20 cellular contexts compared by ENCODE assay signal in genomic region chr2:10132043-10132575, GRCh38. TPM values are rescaled to one million over a fixed set of nuclear protein-coding genes. Genes with fewer than 3 reads are reported as not detected.
A peak's percentile ranks its signal among the peaks of the same experiment; 100 is the strongest.
DNase-seq lines count a peak whose midpoint lies in the region; ATAC-seq and TF ChIP-seq lines count a peak whose summit lies in the region.
"Had no signal": no experiment of that assay in that cellular context is flagged by ENCODE, and none has a peak within 500 bp of the region (broad histone marks: within the 10 kb centered on the region; RNA-seq: fewer than 3 reads in every experiment).

No MANE protein-coding gene starts in this region.

- no peak for TF ChIP-seq CTCF in Caco-2 (IDR thresholded peaks at IDR 0.05; ENCODE audit: insufficient read depth in 1 of 2, low read depth in 1 of 2, low read length in 1 of 2, severe bottlenecking in 1 of 2, unreplicated experiment in 1 of 2)
- TF ChIP-seq CTCF in OCI-LY7 (conservative IDR thresholded peaks at IDR 0.05; ENCODE audit: low read length) = no peak
- no peak for TF ChIP-seq CTCF in hepatocyte (IDR thresholded peaks at IDR 0.05; ENCODE audit: poor library complexity)

- no peak overlapping the region for H3K27ac ChIP-seq in OCI-LY7 (ENCODE audit: low read depth, low read length, poor library complexity, severe bottlenecking)
- H3K27ac ChIP-seq in hepatocyte = no peak overlapping the region
- H3K27ac ChIP-seq: brain microvascular endothelial cell, colonic mucosa, gastroesophageal sphincter, prostate gland, suprapubic skin had no signal

- H3K36me3 Mint-ChIP-seq in activated CD4-positive, alpha-beta T cell treated with anti-CD3 and anti-CD28 coated beads, Interleukin-2, amount 10 ng/mL, durations not matched to agents 24 days and 14 days (ENCODE audit: low read depth) = peaks cover 68% of the 10 kb centered on the region
- peaks cover 55% of the 10 kb centered on the region for H3K36me3 Mint-ChIP-seq in activated CD4-positive, alpha-beta T cell treated with anti-CD3 and anti-CD28 coated beads for 36 hours (ENCODE audit: low read depth)
- H3K36me3 Mint-ChIP-seq in Caco-2 (ENCODE audit: insufficient read depth, unreplicated experiment) = peaks cover 93% of the 10 kb centered on the region

- H3K27me3 ChIP-seq in Caco-2 (replicated peaks; ENCODE audit: control insufficient read depth, insufficient read depth, low read length) (no peaks in the 10 kb centered on the region), hepatocyte (no peaks in the 10 kb centered on the region)
- H3K27me3 ChIP-seq: brain microvascular endothelial cell, colonic mucosa, gastroesophageal sphincter, suprapubic skin had no signal

- no TSS peak for BruUV-seq in Caco-2 (replicated peaks; lab: Mats Ljungman, UMichigan)
- BruUV-seq in OCI-LY7 (replicated peaks; lab: Mats Ljungman, UMichigan) = no TSS peak

- TF ChIP-seq POLR2A in erythroblast (IDR thresholded peaks at IDR 0.05; ENCODE audit: low read length) = peak; percentile 57

- no peaks in the 10 kb centered on the region for H3K27me3 Mint-ChIP-seq in activated CD4-positive, alpha-beta T cell treated with anti-CD3 and anti-CD28 coated beads, Interleukin-2, amount 10 ng/mL, durations not matched to agents 24 days and 14 days
- H3K27me3 Mint-ChIP-seq in activated CD4-positive, alpha-beta T cell treated with anti-CD3 and anti-CD28 coated beads for 36 hours = no peaks in the 10 kb centered on the region
- H3K27me3 Mint-ChIP-seq in Caco-2 (ENCODE audit: insufficient read depth, unreplicated experiment) = no peaks in the 10 kb centered on the region
- H3K27me3 Mint-ChIP-seq: activated B cell treated with CpG ODN at 0.5 μM for 24 hours; effector memory CD8-positive, alpha-beta T cell had no signal

- H3K9me3 Mint-ChIP-seq in activated CD4-positive, alpha-beta T cell treated with anti-CD3 and anti-CD28 coated beads, Interleukin-2, amount 10 ng/mL, durations not matched to agents 24 days and 14 days = no peaks in the 10 kb centered on the region
- no peaks in the 10 kb centered on the region for H3K9me3 Mint-ChIP-seq in activated CD4-positive, alpha-beta T cell treated with anti-CD3 and anti-CD28 coated beads for 36 hours (ENCODE audit: low read depth)
- no peaks in the 10 kb centered on the region for H3K9me3 Mint-ChIP-seq in Caco-2 (ENCODE audit: unreplicated experiment)
- H3K9me3 Mint-ChIP-seq: activated B cell treated with CpG ODN at 0.5 μM for 24 hours; effector memory CD8-positive, alpha-beta T cell had no signal

- CTCF ChIA-PET in activated CD4-positive, alpha-beta T cell treated with anti-CD3 and anti-CD28 coated beads for 36 hours (lab: Charles Lee) = interaction anchor here (1.9 kb wide), 1 partner anchor 35 kb away, joined by 4 read pairs; no protein-coding TSS in a partner anchor
- CTCF ChIA-PET in Caco-2 (lab: Charles Lee) = interaction anchor here (0.8 kb wide), 1 partner anchor 302 kb away, joined by 3 read pairs; no protein-coding TSS in a partner anchor
- CTCF ChIA-PET in OCI-LY7 (lab: Charles Lee; ENCODE audit: unreplicated experiment) = no interaction called here

- DNase-seq in activated CD4-positive, alpha-beta T cell treated with anti-CD3 and anti-CD28 coated beads, Interleukin-2, amount 10 ng/mL, durations not matched to agents 24 days and 14 days = no peak
- DNase-seq in activated CD4-positive, alpha-beta T cell treated with anti-CD3 and anti-CD28 coated beads for 36 hours = no peak
- no peak for DNase-seq in Caco-2
- no peak for DNase-seq in OCI-LY7 (ENCODE audit: low spot score)
- no peak for DNase-seq in erythroblast (lab: John Stamatoyannopoulos, UW)
- DNase-seq in HCEC 1CT = no peak
- DNase-seq in KG1 (lab: John Stamatoyannopoulos, UW) = no peak
- no peak for DNase-seq in hepatocyte (ENCODE audit: low spot score)
- DNase-seq: activated B cell treated with CpG ODN at 0.5 μM for 24 hours; activated effector memory CD4-positive, alpha-beta T cell treated with Interleukin-2 at 50 U/mL for 16 hours; brain microvascular endothelial cell; colonic mucosa; effector memory CD8-positive, alpha-beta T cell; islet precursor cell; NCI-H1092; NCI-H2081; NCI-H510A had no signal

- H3K4me1 ChIP-seq in Caco-2 (peaks cover 13% of the 10 kb centered on the region), OCI-LY7 (ENCODE audit: insufficient read depth, low read length, poor library complexity, severe bottlenecking) (peaks cover 49% of the 10 kb centered on the region), hepatocyte (ENCODE audit: insufficient read depth) (no peaks in the 10 kb centered on the region)
- H3K4me1 ChIP-seq: gastroesophageal sphincter, prostate gland, suprapubic skin had no signal

- H3K4me3 ChIP-seq in Caco-2 (ENCODE audit: low read depth, low read length) (no peak overlapping the region), OCI-LY7 (ENCODE audit: low read depth, low read length, poor library complexity, severe bottlenecking) (no peak overlapping the region), hepatocyte (no peak overlapping the region)
- H3K4me3 ChIP-seq: colonic mucosa, gastroesophageal sphincter, prostate gland, suprapubic skin had no signal

- intact Hi-C loops in activated CD4-positive, alpha-beta T cell treated with anti-CD3 and anti-CD28 coated beads, Interleukin-2, amount 10 ng/mL, durations not matched to agents 24 days and 14 days (cut with micrococcal nuclease) = no loop called here
- intact Hi-C loops in activated CD4-positive, alpha-beta T cell treated with anti-CD3 and anti-CD28 coated beads for 36 hours (cut with DNase I, micrococcal nuclease) = no loop called here
- intact Hi-C loops in Caco-2 (cut with micrococcal nuclease; ENCODE audit: unreplicated experiment) (no loop called here), OCI-LY7 (cut with micrococcal nuclease; ENCODE audit: unreplicated experiment) (no loop called here)

- WGBS in hepatocyte (ENCODE audit: low lambda C conversion rate, missing lambda C conversion rate) = 96% methylated on average over 7 of the region's 7 CpGs

- no peak overlapping the region for H3K4me3 Mint-ChIP-seq in activated CD4-positive, alpha-beta T cell treated with anti-CD3 and anti-CD28 coated beads, Interleukin-2, amount 10 ng/mL, durations not matched to agents 24 days and 14 days
- H3K4me3 Mint-ChIP-seq in activated CD4-positive, alpha-beta T cell treated with anti-CD3 and anti-CD28 coated beads for 36 hours = no peak overlapping the region
- H3K4me3 Mint-ChIP-seq in Caco-2 (ENCODE audit: unreplicated experiment) = no peak overlapping the region
- H3K4me3 Mint-ChIP-seq: activated B cell treated with CpG ODN at 0.5 μM for 24 hours; effector memory CD8-positive, alpha-beta T cell had no signal

- peaks cover 48% of the 10 kb centered on the region for H3K4me1 Mint-ChIP-seq in activated CD4-positive, alpha-beta T cell treated with anti-CD3 and anti-CD28 coated beads, Interleukin-2, amount 10 ng/mL, durations not matched to agents 24 days and 14 days
- H3K4me1 Mint-ChIP-seq in activated CD4-positive, alpha-beta T cell treated with anti-CD3 and anti-CD28 coated beads for 36 hours = peaks cover 22% of the 10 kb centered on the region
- peaks cover 23% of the 10 kb centered on the region for H3K4me1 Mint-ChIP-seq in Caco-2 (ENCODE audit: low read depth, unreplicated experiment)
- H3K4me1 Mint-ChIP-seq: activated B cell treated with CpG ODN at 0.5 μM for 24 hours had no signal

- H3K36me3 ChIP-seq in Caco-2 (ENCODE audit: control insufficient read depth, insufficient read depth, low read length) (peaks cover 4% of the 10 kb centered on the region), OCI-LY7 (ENCODE audit: insufficient read depth, low read length) (peaks cover 98% of the 10 kb centered on the region), hepatocyte (replicated peaks; ENCODE audit: insufficient read depth, low read depth) (no peaks in the 10 kb centered on the region)
- H3K36me3 ChIP-seq: brain microvascular endothelial cell, colonic mucosa, gastroesophageal sphincter, prostate gland, suprapubic skin had no signal

- peaks cover 34% of the 10 kb centered on the region for H4K20me1 ChIP-seq in OCI-LY7 (ENCODE audit: insufficient read depth, low read length)
- H4K20me1 ChIP-seq in hepatocyte (ENCODE audit: insufficient read depth, poor library complexity, severe bottlenecking) = no peaks in the 10 kb centered on the region

- peak overlapping the region; percentile 34 for H3K27ac Mint-ChIP-seq in activated CD4-positive, alpha-beta T cell treated with anti-CD3 and anti-CD28 coated beads, Interleukin-2, amount 10 ng/mL, durations not matched to agents 24 days and 14 days
- no peak overlapping the region for H3K27ac Mint-ChIP-seq in activated CD4-positive, alpha-beta T cell treated with anti-CD3 and anti-CD28 coated beads for 36 hours
- H3K27ac Mint-ChIP-seq in Caco-2 (ENCODE audit: unreplicated experiment) = peak overlapping the region; percentile 33
- H3K27ac Mint-ChIP-seq: activated B cell treated with CpG ODN at 0.5 μM for 24 hours had no signal

- ATAC-seq in activated CD4-positive, alpha-beta T cell treated with anti-CD3 and anti-CD28 coated beads for 36 hours = no peak
- ATAC-seq: effector memory CD8-positive, alpha-beta T cell; gastroesophageal sphincter had no signal

- H3K4me2 ChIP-seq in OCI-LY7 (ENCODE audit: low read length) = peak overlapping the region; percentile 43; the same call in 1 of the 2 replicates
- no peak overlapping the region for H3K4me2 ChIP-seq in hepatocyte

- H3K9me3 ChIP-seq in Caco-2 = no peaks in the 10 kb centered on the region
- no peaks in the 10 kb centered on the region for H3K9me3 ChIP-seq in OCI-LY7 (ENCODE audit: low read length)
- no peaks in the 10 kb centered on the region for H3K9me3 ChIP-seq in hepatocyte (ENCODE audit: low read depth)
- H3K9me3 ChIP-seq: colonic mucosa, gastroesophageal sphincter, prostate gland, suprapubic skin had no signal

- H3K79me2 ChIP-seq in OCI-LY7 (ENCODE audit: insufficient read depth, low read depth, low read length) (peaks cover 48% of the 10 kb centered on the region), hepatocyte (peaks cover 2% of the 10 kb centered on the region)

- H2AFZ ChIP-seq in OCI-LY7 (ENCODE audit: low read length) (no peak overlapping the region), hepatocyte (no peak overlapping the region)

- POLR2A ChIA-PET in activated CD4-positive, alpha-beta T cell treated with anti-CD3 and anti-CD28 coated beads for 36 hours (lab: Charles Lee) = interaction anchor here (0.7 to 1.5 kb wide), 3 partner anchors 9 to 308 kb away, joined by 3 to 5 read pairs (median 3); no protein-coding TSS in a partner anchor
- POLR2A ChIA-PET in Caco-2 (lab: Charles Lee) = no interaction called here
- POLR2A ChIA-PET in OCI-LY7 (lab: Charles Lee) = no interaction called here

- H3K9me2 ChIP-seq in OCI-LY7 (ENCODE audit: insufficient read depth, low read length) = no peaks in the 10 kb centered on the region
- H3K9me2 ChIP-seq in hepatocyte (replicated peaks; ENCODE audit: insufficient read depth) = no peaks in the 10 kb centered on the region

RNA-seq across cellular contexts. Expression of gene RRM2, which starts 9.6 kb away (rescaled TPM):
- 378 and 383 TPM in 2 replicates for total RNA-seq in activated CD4-positive, alpha-beta T cell treated with anti-CD3 and anti-CD28 coated beads, Interleukin-2, amount 10 ng/mL, durations not matched to agents 24 days and 14 days
- 100 to 1,000 TPM; 382 to 469 TPM for total RNA-seq in activated CD4-positive, alpha-beta T cell treated with anti-CD3 and anti-CD28 coated beads for 36 hours
- total RNA-seq in Caco-2 (2022) (160 and 169 TPM in 2 replicates), OCI-LY7 (2022) (313 and 324 TPM in 2 replicates), hepatocyte (15.2 and 20.0 TPM in 2 replicates)
- 181 and 222 TPM in 2 replicates for total RNA-seq in OCI-LY7 (2014; rRNA removed; shearing (Covaris generic))
- 40.9 and 49.7 TPM in 2 replicates for polyA plus RNA-seq in hepatocyte

RNA-seq across cellular contexts. Expression of gene CYS1, which starts 51.9 kb away (rescaled TPM):
- total RNA-seq in activated CD4-positive, alpha-beta T cell treated with anti-CD3 and anti-CD28 coated beads, Interleukin-2, amount 10 ng/mL, durations not matched to agents 24 days and 14 days = 0.24 and 0.63 TPM in 2 replicates
- not detected for total RNA-seq in activated CD4-positive, alpha-beta T cell treated with anti-CD3 and anti-CD28 coated beads for 36 hours
- 0.91 and 1.4 TPM in 2 replicates for total RNA-seq in Caco-2 (2022)
- total RNA-seq in OCI-LY7 (2014; rRNA removed; shearing (Covaris generic)) = not detected in 2 replicates
- total RNA-seq in OCI-LY7 (2022) = 0.17 and 0.68 TPM in 2 replicates
- total RNA-seq in hepatocyte = 1.6 and 2.9 TPM in 2 replicates
- polyA plus RNA-seq in hepatocyte = 0.62 and 2.7 TPM in 2 replicates
